ENCODE assay signal across 12 cellular contexts in genomic region chr12:4277856-4278581, GRCh38. TPM values are rescaled to one million over a fixed set of nuclear protein-coding genes. Genes with fewer than 3 reads are reported as not detected.
DNase-seq lines count a peak whose midpoint lies in the region; ATAC-seq and TF ChIP-seq lines count a peak whose summit lies in the region.
"Had no signal": no experiment of that assay in that cellular context is flagged by ENCODE, and none has a peak within 500 bp of the region (broad histone marks: within the 10 kb centered on the region; RNA-seq: fewer than 3 reads in every experiment).

No MANE protein-coding gene starts in this region.

- no peak for TF ChIP-seq CTCF in CD4-positive, alpha-beta T cell (IDR thresholded peaks at IDR 0.05)
- TF ChIP-seq CTCF in H9 (conservative IDR thresholded peaks at IDR 0.05) = no peak

- no peak overlapping the region for H4K5ac ChIP-seq in H9 (ENCODE audit: insufficient read length, low read depth, low read length)

- H3K9ac ChIP-seq in H9 (ENCODE audit: extremely low read depth, insufficient read length, low read length) (no peak overlapping the region), muscle layer of colon (ENCODE audit: low read length) (no peak overlapping the region)
- H3K9ac ChIP-seq: BLaER1 treated with 17β-estradiol and CSF1 and Interleukin-3, amounts not matched to agents 10 nM and 100 nM had no signal

- H3K79me2 ChIP-seq in H9 (ENCODE audit: insufficient read depth, low read length) = peaks cover 20% of the 10 kb centered on the region

- H3K23ac ChIP-seq in H9 (ENCODE audit: insufficient read length, low read depth, low read length) = no peak overlapping the region

- H3T11ph ChIP-seq in H9 (ENCODE audit: low read length) = no peak overlapping the region

- no CpG with 5 or more reads among the region's 7 CpGs for WGBS in H9 (ENCODE audit: extremely low coverage, insufficient read length, low lambda C conversion rate)

- POLR2A ChIA-PET in CD4-positive, alpha-beta T cell (lab: Charles Lee) = interaction anchor here (0.8 to 4.4 kb wide), 16 partner anchors 9 to 404 kb away, joined by 3 to 53 read pairs (median 7); partner anchors contain the start of gene PARP11

- peak overlapping the region; percentile 58 for H3K4me3 Mint-ChIP-seq in CD4-positive, alpha-beta T cell
- H3K4me3 Mint-ChIP-seq in H9 = peak overlapping the region in 1 of 2 experiments; percentile 64; a peak in 3 of 5 replicates

- H2BK12ac ChIP-seq in H9 (ENCODE audit: insufficient read length, low read depth, low read length) = no peak overlapping the region

- H2BK20ac ChIP-seq in H9 (ENCODE audit: low read depth, low read length, poor library complexity, severe bottlenecking) = no peak overlapping the region

- H4K8ac ChIP-seq in H9 (replicated peaks; ENCODE audit: insufficient read length, low read depth, low read length) = no peak overlapping the region

- H3K4me1 ChIP-seq in H9 (ENCODE audit: insufficient read depth, low read length) = peaks cover 9% of the 10 kb centered on the region
- peaks cover 73% of the 10 kb centered on the region for H3K4me1 ChIP-seq in muscle layer of colon (ENCODE audit: insufficient read depth, low read length)

- no peak overlapping the region for H2BK15ac ChIP-seq in H9 (ENCODE audit: low read depth, low read length)

- H3K4ac ChIP-seq in H9 (ENCODE audit: low read depth, low read length) = no peak overlapping the region

- H3K27me3 Mint-ChIP-seq in CD4-positive, alpha-beta T cell = no peaks in the 10 kb centered on the region
- peaks cover 19% of the 10 kb centered on the region for H3K27me3 Mint-ChIP-seq in H9 (ENCODE audit: low read depth)

- ATAC-seq in CD4-positive, alpha-beta T cell (ENCODE audit: poor library complexity) = no peak
- ATAC-seq in GM19467 (IDR thresholded peaks at IDR 0.05; ENCODE audit: unreplicated experiment) (no peak), GM19463 (IDR thresholded peaks at IDR 0.05; ENCODE audit: unreplicated experiment) (no peak), GM21825 (IDR thresholded peaks at IDR 0.05; ENCODE audit: unreplicated experiment) (no peak)

- H2BK120ac ChIP-seq in H9 (ENCODE audit: low read depth, low read length, poor library complexity, severe bottlenecking) = no peak overlapping the region

- intact Hi-C loops in CD4-positive, alpha-beta T cell (cut with DNase I, micrococcal nuclease) = loop anchor here (1.0 to 10.0 kb wide), 11 partner anchors 27 to 978 kb away; no protein-coding TSS in a partner anchor

- H3K18ac ChIP-seq in H9 (ENCODE audit: insufficient read length, low read depth, low read length) = no peak overlapping the region

- H3K36me3 Mint-ChIP-seq in CD4-positive, alpha-beta T cell (ENCODE audit: low read depth) = peaks cover 87% of the 10 kb centered on the region
- peaks cover 69 to 72% (median 70%) of the 10 kb centered on the region in 3 experiments for H3K36me3 Mint-ChIP-seq in H9 (ENCODE audit: insufficient read depth in 1 of 3, low read depth in 3 of 3)

- peaks cover 74% of the 10 kb centered on the region for H3K4me1 Mint-ChIP-seq in CD4-positive, alpha-beta T cell (ENCODE audit: low read depth)
- H3K4me1 Mint-ChIP-seq in H9 = peaks cover 36 to 43% of the 10 kb centered on the region in 2 experiments

- peak overlapping the region; percentile 85 for H3K27ac Mint-ChIP-seq in CD4-positive, alpha-beta T cell
- H3K27ac Mint-ChIP-seq in H9 = peak overlapping the region in 2 of 3 experiments; percentile 34 to 42; a peak in 4 of 7 replicates

- H3K56ac ChIP-seq in H9 (ENCODE audit: insufficient read length, low read depth, low read length) = no peak overlapping the region

- peaks cover 4% of the 10 kb centered on the region for H4K20me1 ChIP-seq in H9 (ENCODE audit: control insufficient read depth, insufficient read depth, insufficient read length)

- no peak overlapping the region for H2AFZ ChIP-seq in H9 (ENCODE audit: low read length)

- H3K36me3 ChIP-seq in muscle layer of colon (ENCODE audit: insufficient read depth, low read length) = peaks cover 64% of the 10 kb centered on the region
- H3K36me3 ChIP-seq: BLaER1 treated with 17β-estradiol and CSF1 and Interleukin-3, amounts not matched to agents 10 nM and 100 nM had no signal

- no peaks in the 10 kb centered on the region for H3K27me3 ChIP-seq in CD4-positive, alpha-beta T cell (ENCODE audit: control insufficient read depth, insufficient read depth, low read length)
- no peaks in the 10 kb centered on the region; the same call in 1 of the 2 replicates for H3K27me3 ChIP-seq in H9 (ENCODE audit: insufficient read depth, low read length)
- H3K27me3 ChIP-seq in muscle layer of colon (ENCODE audit: control insufficient read depth in 1 of 2, insufficient read depth in 2 of 2, low read length in 2 of 2) = no peaks in the 10 kb centered on the region
- H3K27me3 ChIP-seq: testis had no signal

- H3K9me3 ChIP-seq in CD4-positive, alpha-beta T cell (ENCODE audit: control insufficient read depth, low read length) = no peaks in the 10 kb centered on the region
- no peaks in the 10 kb centered on the region for H3K9me3 ChIP-seq in H9 (ENCODE audit: control insufficient read depth, low read depth, low read length)
- H3K9me3 ChIP-seq in muscle layer of colon (ENCODE audit: low read length) = no peaks in the 10 kb centered on the region
- H3K9me3 ChIP-seq: BLaER1 treated with 17β-estradiol and CSF1 and Interleukin-3, amounts not matched to agents 10 nM and 100 nM; HAP-1; testis had no signal

- DNase-seq in CD4-positive, alpha-beta T cell = no peak
- peak; percentile 10 for DNase-seq in H9
- DNase-seq in stimulated activated CD4-positive, alpha-beta T cell treated with anti-CD3 and anti-CD28 coated beads, Interleukin-4, amount 100 ng/mL, for 24 hours = no peak
- DNase-seq: activated CD4-positive, alpha-beta T cell treated with anti-CD3 and anti-CD28 coated beads for 1 hour had no signal

- H2BK5ac ChIP-seq in H9 (ENCODE audit: insufficient read length, low read length) = no peak overlapping the region

- H3K4me2 ChIP-seq in H9 (ENCODE audit: insufficient read depth, insufficient read length, low read length) = no peak overlapping the region

- peak overlapping the region; percentile 29 for H3K27ac ChIP-seq in CD4-positive, alpha-beta T cell (ENCODE audit: low read depth, low read length)
- H3K27ac ChIP-seq in H9 (ENCODE audit: insufficient read length, low read depth, low read length) (no peak overlapping the region), angular gyrus (ENCODE audit: low read depth, low read length) (peak overlapping the region; percentile 34), muscle layer of colon (ENCODE audit: low read depth, low read length) (peak overlapping the region; percentile 46)
- H3K27ac ChIP-seq: BLaER1 treated with 17β-estradiol and CSF1 and Interleukin-3, amounts not matched to agents 10 nM and 100 nM had no signal

- H4K91ac ChIP-seq in H9 (ENCODE audit: insufficient read length, low read depth, low read length) = no peak overlapping the region

- no peak overlapping the region for H2AK5ac ChIP-seq in H9 (ENCODE audit: insufficient read length, low read length)

- H3K23me2 ChIP-seq in H9 (ENCODE audit: insufficient read length, low read depth, low read length, poor library complexity, severe bottlenecking) = peaks cover 21% of the 10 kb centered on the region

- no peaks in the 10 kb centered on the region for H3K9me3 Mint-ChIP-seq in CD4-positive, alpha-beta T cell
- peaks cover under 1 to 3% of the 10 kb centered on the region in 2 experiments; a peak in 1 of 5 replicates for H3K9me3 Mint-ChIP-seq in H9

- no peak overlapping the region for H3K14ac ChIP-seq in H9 (ENCODE audit: insufficient read depth, low read length)

- H3K4me3 ChIP-seq in muscle layer of colon (ENCODE audit: low read depth in 1 of 2, low read length in 2 of 2) = peak overlapping the region in 1 of 2 donors; percentile 24
- H3K4me3 ChIP-seq: BLaER1 treated with 17β-estradiol and CSF1 and Interleukin-3, amounts not matched to agents 10 nM and 100 nM; HAP-1; testis had no signal

- CTCF ChIA-PET in CD4-positive, alpha-beta T cell (lab: Charles Lee) = interaction anchor here (0.6 to 4.3 kb wide), 21 partner anchors 10 to 409 kb away, joined by 3 to 72 read pairs (median 9); partner anchors contain the start of genes AKAP3, NDUFA9 and TIGAR

- H3K79me1 ChIP-seq in H9 (ENCODE audit: insufficient read depth, low read depth, low read length, poor library complexity, severe bottlenecking) = peaks cover 2% of the 10 kb centered on the region

RNA-seq across cellular contexts. Expression of gene CCND2, which starts 4.5 kb away (rescaled TPM):
- 100 to 1,000 TPM; 159 to 163 TPM for total RNA-seq in CD4-positive, alpha-beta T cell
- 98.2 and 104 TPM in 2 replicates for total RNA-seq in H9 (2021)

RNA-seq across cellular contexts. Expression of gene TIGAR, which starts 43.0 kb away (rescaled TPM):
- total RNA-seq in CD4-positive, alpha-beta T cell = 1 to 10 TPM; 5.3 to 7.1 TPM
- 23.4 and 27.5 TPM in 2 replicates for total RNA-seq in H9 (2021)
